In genomic region chr6:52305385-52305784, GRCh38 we compare ENCODE assay signal across 9 cellular contexts. TPM values are rescaled to one million over a fixed set of nuclear protein-coding genes. Genes with fewer than 3 reads are reported as not detected.
DNase-seq lines count a peak whose midpoint lies in the region; ATAC-seq and TF ChIP-seq lines count a peak whose summit lies in the region.
"Had no signal": no experiment of that assay in that cellular context is flagged by ENCODE, and none has a peak within 500 bp of the region (broad histone marks: within the 10 kb centered on the region; RNA-seq: fewer than 3 reads in every experiment).

No MANE protein-coding gene starts in this region.

- no peaks in the 10 kb centered on the region for H3K27me3 ChIP-seq in skeletal muscle tissue (ENCODE audit: control insufficient read depth in 3 of 3, insufficient read depth in 3 of 3, low read length in 3 of 3)

- H3K9me3 ChIP-seq in skeletal muscle tissue (ENCODE audit: control insufficient read depth in 3 of 3, low read length in 3 of 3): no peaks in the 10 kb centered on the region

- peak overlapping the region; percentile 57 for H3K27ac ChIP-seq in skeletal muscle tissue (ENCODE audit: low read depth, low read length)

- TF ChIP-seq CTCF in GM12864 (IDR thresholded peaks at IDR 0.05; ENCODE audit: low read depth, low read length, missing control alignments): no peak

- peaks cover 3 to 7% (median 5%) of the 10 kb centered on the region in 3 donors for H3K4me1 ChIP-seq in skeletal muscle tissue (ENCODE audit: control insufficient read depth in 3 of 3, insufficient read depth in 3 of 3, low read length in 3 of 3)

- DNase-seq in GM12864 (ENCODE audit: low read depth) (no peak), dermis blood vessel endothelial cell (peak; percentile 23), mucosa of gallbladder (ENCODE audit: low spot score) (no peak), ureter (ENCODE audit: low spot score) (no peak)
- DNase-seq: amniotic stem cell had no signal

- peak; percentile 27 for ATAC-seq in HG03378 (IDR thresholded peaks at IDR 0.05; ENCODE audit: unreplicated experiment)
- no peak for ATAC-seq in HG02885 (IDR thresholded peaks at IDR 0.05; ENCODE audit: poor library complexity, unreplicated experiment)
- ATAC-seq in GM21737 (IDR thresholded peaks at IDR 0.05; ENCODE audit: unreplicated experiment): no peak

- H3K36me3 ChIP-seq in skeletal muscle tissue (ENCODE audit: control insufficient read depth in 3 of 3, insufficient read depth in 3 of 3, low read length in 3 of 3): no peaks in the 10 kb centered on the region

- peak overlapping the region in 2 of 3 donors; percentile 3 to 17 for H3K9ac ChIP-seq in skeletal muscle tissue (ENCODE audit: low read depth in 1 of 3, low read length in 3 of 3)

- H3K4me3 ChIP-seq in GM12864 (ENCODE audit: low read depth, low read length): peak overlapping the region; percentile 14; the same call in 1 of the 2 replicates
- peak overlapping the region in 1 of 3 donors; percentile 30 for H3K4me3 ChIP-seq in skeletal muscle tissue (ENCODE audit: low read length in 3 of 3)

RNA-seq across cellular contexts. Expression of gene MCM3, which starts 20.8 kb away (rescaled TPM):
- 78.8 and 117 TPM in 2 replicates for total RNA-seq in dermis blood vessel endothelial cell
- total RNA-seq in skeletal muscle tissue: 32.9 TPM
- 32.2 TPM for total RNA-seq in mucosa of gallbladder
- 59.4 TPM for total RNA-seq in ureter

RNA-seq across cellular contexts. Expression of gene PAQR8, which starts 56.6 kb away (rescaled TPM):
- total RNA-seq in dermis blood vessel endothelial cell (12.4 and 19.4 TPM in 2 replicates), skeletal muscle tissue (6.3 TPM), mucosa of gallbladder (23.2 TPM), ureter (20.5 TPM)
